ENCODE assay signal across 8 cellular contexts in the genomic region with DNA sequence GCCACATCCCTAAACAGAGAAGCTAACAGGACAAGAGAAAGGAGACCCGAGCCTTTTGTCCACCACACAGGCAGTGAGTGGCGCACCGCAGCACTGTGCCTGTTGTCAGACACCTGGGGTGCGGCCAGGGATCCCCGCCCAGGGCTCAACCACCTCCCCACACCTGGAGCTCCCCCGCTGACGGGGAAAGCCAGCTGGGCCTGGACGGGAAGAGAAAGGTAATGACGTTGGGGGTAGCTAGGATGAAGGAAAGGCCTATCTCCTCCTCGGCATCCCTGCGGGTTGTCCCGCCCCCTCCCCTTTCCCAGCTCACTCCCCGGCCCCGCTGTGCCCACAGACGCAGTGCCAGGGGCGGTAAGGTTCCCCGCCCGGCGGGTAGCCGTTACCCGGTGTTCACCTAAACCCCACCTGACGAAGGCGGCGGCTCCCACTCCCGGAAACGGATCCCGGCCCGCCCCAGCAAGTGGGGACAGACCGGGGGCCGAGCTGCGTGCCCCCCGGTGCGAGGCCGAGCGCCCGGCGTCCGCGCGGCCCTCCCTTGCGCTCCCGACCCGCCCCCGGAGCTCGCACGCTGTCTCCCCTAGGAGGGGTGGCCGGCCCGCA. TPM values are rescaled to one million over a fixed set of nuclear protein-coding genes. Genes with fewer than 3 reads are reported as not detected.
A peak's percentile ranks its signal among the peaks of the same experiment; 100 is the strongest.
DNase-seq lines count a peak whose midpoint lies in the region; ATAC-seq, FAIRE-seq and TF ChIP-seq lines count a peak whose summit lies in the region.

No MANE protein-coding gene starts in this region.

- peaks cover 15% of the 10 kb centered on the region for H3K4me1 ChIP-seq in Karpas-422 (ENCODE audit: low read length)
- peaks cover 11% of the 10 kb centered on the region for H3K4me1 ChIP-seq in endothelial cell of umbilical vein (ENCODE audit: control insufficient read depth, extremely low read depth, insufficient read depth, low read length)
- H3K4me1 ChIP-seq in naive thymus-derived CD4-positive, alpha-beta T cell (ENCODE audit: control insufficient read depth in 2 of 2, insufficient read depth in 2 of 2, low read length in 2 of 2) = peaks cover 18 to 20% of the 10 kb centered on the region in 2 donors
- peaks cover 0 to 23% (median 21%) of the 10 kb centered on the region in 4 donors for H3K4me1 ChIP-seq in tibial artery

- H3K9me3 Mint-ChIP-seq in CD4-positive, alpha-beta T cell = no peaks in the 10 kb centered on the region
- no peaks in the 10 kb centered on the region for H3K9me3 Mint-ChIP-seq in naive thymus-derived CD4-positive, alpha-beta T cell

- no peaks in the 10 kb centered on the region for H4K20me1 ChIP-seq in Karpas-422 (ENCODE audit: insufficient read depth, low read depth, low read length)
- H4K20me1 ChIP-seq in endothelial cell of umbilical vein (replicated peaks; ENCODE audit: control insufficient read depth, extremely low read depth, insufficient read depth, low read length) = no peaks in the 10 kb centered on the region

- peaks cover 63% of the 10 kb centered on the region for H3K36me3 Mint-ChIP-seq in CD4-positive, alpha-beta T cell (ENCODE audit: low read depth)
- peaks cover 0 to 34% (median 19%) of the 10 kb centered on the region in 5 donors for H3K36me3 Mint-ChIP-seq in naive thymus-derived CD4-positive, alpha-beta T cell

- H3K4me1 Mint-ChIP-seq in CD4-positive, alpha-beta T cell (ENCODE audit: low read depth) = peaks cover 36% of the 10 kb centered on the region
- H3K4me1 Mint-ChIP-seq in naive thymus-derived CD4-positive, alpha-beta T cell = peaks cover 24 to 43% (median 35%) of the 10 kb centered on the region in 7 donors

- no peak overlapping the region for H2AFZ ChIP-seq in Karpas-422 (ENCODE audit: low read length)
- H2AFZ ChIP-seq in endothelial cell of umbilical vein (ENCODE audit: low read depth, low read length) = peak overlapping the region; percentile 52

- POLR2A ChIA-PET in CD4-positive, alpha-beta T cell (lab: Charles Lee) = interaction anchor here (0.6 to 3.5 kb wide), 21 partner anchors 9 to 265 kb away, joined by 3 to 38 read pairs (median 4); a partner anchor contains a TSS
- POLR2A ChIA-PET in endothelial cell of umbilical vein (lab: Charles Lee) = interaction anchor here (1.5 to 1.9 kb wide), 2 partner anchors 11 to 38 kb away, joined by 5 to 7 read pairs; a partner anchor contains a TSS
- POLR2A ChIA-PET in naive thymus-derived CD4-positive, alpha-beta T cell (lab: Charles Lee) = interaction anchor here (0.6 to 6.6 kb wide), 18 partner anchors 9 to 267 kb away, joined by 3 to 63 read pairs (median 4); a partner anchor contains a TSS

- no peak for FAIRE-seq in endothelial cell of umbilical vein (lab: Jason Lieb, UNC)

- H3K4me2 ChIP-seq in Karpas-422 (ENCODE audit: low read depth, low read length, poor library complexity, severe bottlenecking) = peak overlapping the region; percentile 84
- peak overlapping the region; percentile 35 for H3K4me2 ChIP-seq in endothelial cell of umbilical vein (ENCODE audit: insufficient read depth, low read length)

- H3K9me1 ChIP-seq in endothelial cell of umbilical vein (replicated peaks; ENCODE audit: control insufficient read depth, extremely low read depth, insufficient read depth, low read length) = no peaks in the 10 kb centered on the region

- H3K36me3 ChIP-seq in Karpas-422 (ENCODE audit: insufficient read depth, low read length) (no peaks in the 10 kb centered on the region), endothelial cell of umbilical vein (ENCODE audit: control insufficient read depth in 2 of 2, extremely low read depth in 1 of 2, insufficient read depth in 2 of 2, low read length in 2 of 2) (peaks cover 16 to 36% of the 10 kb centered on the region in 2 experiments), tibial artery (peaks cover 20 to 37% (median 21%) of the 10 kb centered on the region in 3 donors)
- H3K36me3 ChIP-seq in naive thymus-derived CD4-positive, alpha-beta T cell (ENCODE audit: control insufficient read depth in 2 of 3, insufficient read depth in 3 of 3, low read length in 3 of 3) = peaks cover 8 to 37% (median 28%) of the 10 kb centered on the region in 3 experiments

- dilution Hi-C loops in endothelial cell of umbilical vein (cut with MboI; ENCODE audit: extremely low pct_ligation_motif_present, low sequenced_read_pairs) = no loop called here

- H3K27me3 ChIP-seq in CD4-positive, alpha-beta T cell (ENCODE audit: control insufficient read depth, insufficient read depth, low read length) = no peaks in the 10 kb centered on the region
- no peaks in the 10 kb centered on the region for H3K27me3 ChIP-seq in Karpas-422 (ENCODE audit: low read length)
- H3K27me3 ChIP-seq in endothelial cell of umbilical vein (ENCODE audit: control insufficient read depth in 2 of 2, insufficient read depth in 2 of 2, low read length in 2 of 2) = no peaks in the 10 kb centered on the region
- no peaks in the 10 kb centered on the region for H3K27me3 ChIP-seq in naive thymus-derived CD4-positive, alpha-beta T cell (ENCODE audit: control insufficient read depth in 2 of 2, insufficient read depth in 2 of 2, low read length in 2 of 2)
- no peaks in the 10 kb centered on the region for H3K27me3 ChIP-seq in tibial artery

- H3K27ac ChIP-seq in CD4-positive, alpha-beta T cell (ENCODE audit: low read depth, low read length) = peak overlapping the region; percentile 83
- H3K27ac ChIP-seq in Karpas-422 (ENCODE audit: low read length) (peak overlapping the region; percentile 35; the same call in 1 of the 2 replicates), endothelial cell of umbilical vein (ENCODE audit: insufficient read depth, low read depth, low read length) (peak overlapping the region; percentile 42), tibial artery (peak overlapping the region; percentile 87 to 89)
- peak overlapping the region; percentile 92 for H3K27ac ChIP-seq in naive thymus-derived CD4-positive, alpha-beta T cell (ENCODE audit: low read depth, low read length)

- H3K9me3 ChIP-seq in CD4-positive, alpha-beta T cell (ENCODE audit: control insufficient read depth, low read length) = no peaks in the 10 kb centered on the region
- H3K9me3 ChIP-seq in Karpas-422 (ENCODE audit: low read length) (no peaks in the 10 kb centered on the region), endothelial cell of umbilical vein (replicated peaks; ENCODE audit: control insufficient read depth, insufficient read depth, low read length) (no peaks in the 10 kb centered on the region), tibial artery (no peaks in the 10 kb centered on the region)
- H3K9me3 ChIP-seq in naive thymus-derived CD4-positive, alpha-beta T cell (ENCODE audit: control insufficient read depth in 2 of 3, low read length in 3 of 3) = no peaks in the 10 kb centered on the region

- peak in 8 of 10 experiments; percentile 12 to 52 (median 31) for DNase-seq in CD4-positive, alpha-beta T cell
- DNase-seq in Karpas-422 (peak; percentile 46), endothelial cell of umbilical vein (ENCODE audit: low read depth, low spot score) (no peak), tibial artery (no peak), cerebellum (ENCODE audit: low spot score) (no peak)
- peak; percentile 80 for DNase-seq in activated CD8-positive, alpha-beta memory T cell treated with anti-CD3 and anti-CD28 coated beads for 24 hours
- DNase-seq in naive thymus-derived CD4-positive, alpha-beta T cell = peak in 7 of 9 donors; percentile 27 to 55 (median 34)

- TF ChIP-seq POLR2A in endothelial cell of umbilical vein (IDR thresholded peaks at IDR 0.05; ENCODE audit: low read depth, low read length) = no peak

- peak overlapping the region; percentile 99 for H3K4me3 Mint-ChIP-seq in CD4-positive, alpha-beta T cell
- H3K4me3 Mint-ChIP-seq in naive thymus-derived CD4-positive, alpha-beta T cell = peak overlapping the region; percentile 90 to 99 (median 95)

- intact Hi-C loops in CD4-positive, alpha-beta T cell (cut with DNase I, micrococcal nuclease) = loop anchor here (1.0 to 2.0 kb wide), 3 partner anchors 10 to 38 kb away; a partner anchor contains a TSS
- intact Hi-C loops in endothelial cell of umbilical vein (cut with micrococcal nuclease) (loop anchor here (2.0 to 5.0 kb wide), 3 partner anchors 59 to 140 kb away; a partner anchor contains a TSS), tibial artery (cut with DNase I; ENCODE audit: low total_unique reads) (no loop called here)
- intact Hi-C loops in naive thymus-derived CD4-positive, alpha-beta T cell (cut with micrococcal nuclease) = loop anchor here (2.0 kb wide), 3 partner anchors 64 to 266 kb away; a partner anchor contains a TSS

- peak overlapping the region; percentile 84 for H3K9ac ChIP-seq in Karpas-422 (ENCODE audit: low read length)
- peak overlapping the region; percentile 85 for H3K9ac ChIP-seq in endothelial cell of umbilical vein (replicated peaks; ENCODE audit: extremely low read depth, insufficient read depth, low read length)

- no TSS peak for BruUV-seq in endothelial cell of umbilical vein (replicated peaks; lab: Mats Ljungman, UMichigan)

- H3K79me2 ChIP-seq in Karpas-422 (ENCODE audit: low read length) = peaks cover 25% of the 10 kb centered on the region
- H3K79me2 ChIP-seq in endothelial cell of umbilical vein (ENCODE audit: control insufficient read depth, insufficient read depth, low read length) = peaks cover 19% of the 10 kb centered on the region

- H3K9me2 ChIP-seq in Karpas-422 (replicated peaks; ENCODE audit: insufficient read depth, low read length) = no peaks in the 10 kb centered on the region

- peak; percentile 10 for ATAC-seq in CD4-positive, alpha-beta T cell (ENCODE audit: poor library complexity)
- ATAC-seq in GM21515 (IDR thresholded peaks at IDR 0.05; ENCODE audit: unreplicated experiment) = peak; percentile 13
- peak; percentile 7 for ATAC-seq in naive thymus-derived CD4-positive, alpha-beta T cell

- TF ChIP-seq CTCF in CD4-positive, alpha-beta T cell (IDR thresholded peaks at IDR 0.05) = no peak
- no peak for TF ChIP-seq CTCF in endothelial cell of umbilical vein (IDR thresholded peaks at IDR 0.05; ENCODE audit: extremely low read depth in 1 of 2, insufficient read depth in 1 of 2, low read depth in 1 of 2, low read length in 2 of 2)
- no peak for TF ChIP-seq CTCF in tibial artery (IDR thresholded peaks at IDR 0.05)

- peak overlapping the region; percentile 80 for H3K27ac Mint-ChIP-seq in CD4-positive, alpha-beta T cell
- H3K27ac Mint-ChIP-seq in naive thymus-derived CD4-positive, alpha-beta T cell = peak overlapping the region; percentile 86 to 99 (median 95)

- peak overlapping the region; percentile 82 for H3K4me3 ChIP-seq in Karpas-422 (ENCODE audit: low read length)
- peak overlapping the region; percentile 23 to 72 (median 58) for H3K4me3 ChIP-seq in endothelial cell of umbilical vein (replicated peaks in 1 of 3; ENCODE audit: insufficient read depth in 1 of 3, low read depth in 1 of 3, low read length in 3 of 3)
- peak overlapping the region; percentile 73 for H3K4me3 ChIP-seq in naive thymus-derived CD4-positive, alpha-beta T cell (ENCODE audit: low read length)
- peak overlapping the region; percentile 88 to 99 for H3K4me3 ChIP-seq in tibial artery

- H3K27me3 Mint-ChIP-seq in CD4-positive, alpha-beta T cell = no peaks in the 10 kb centered on the region
- H3K27me3 Mint-ChIP-seq in naive thymus-derived CD4-positive, alpha-beta T cell = no peaks in the 10 kb centered on the region

- CTCF ChIA-PET in CD4-positive, alpha-beta T cell (lab: Charles Lee) = interaction anchor here (0.7 to 2.9 kb wide), 9 partner anchors 9 to 150 kb away, joined by 3 to 22 read pairs (median 3); a partner anchor contains a TSS
- CTCF ChIA-PET in endothelial cell of umbilical vein (lab: Charles Lee) = interaction anchor here (0.8 to 3.5 kb wide), 6 partner anchors 9 to 46 kb away, joined by 3 to 29 read pairs (median 3); a partner anchor contains a TSS
- CTCF ChIA-PET in naive thymus-derived CD4-positive, alpha-beta T cell (lab: Charles Lee) = interaction anchor here (0.6 to 2.0 kb wide), 4 partner anchors 11 to 390 kb away, joined by 3 to 8 read pairs (median 4); a partner anchor contains a TSS

RNA-seq across cellular contexts. Expression of a gene that starts 0.5 kb away (rescaled TPM):
- 10 to 100 TPM; 76.5 to 81.4 TPM for total RNA-seq in CD4-positive, alpha-beta T cell
- 27.3 and 32.5 TPM in 2 replicates for total RNA-seq in Karpas-422 (2014; rRNA removed; shearing (Covaris generic); ENCODE audit: low replicate concordance)
- total RNA-seq in endothelial cell of umbilical vein (286 and 302 TPM in 2 replicates), cerebellum (39.9 TPM)
- 318 and 355 TPM in 2 replicates for polyA plus RNA-seq in endothelial cell of umbilical vein
- polyA plus RNA-seq in endothelial cell of umbilical vein (2011; cell fraction: cytosol; rRNA removed) = 263 and 280 TPM in 2 replicates
- 330 and 348 TPM in 2 replicates for polyA plus RNA-seq in endothelial cell of umbilical vein (2011; cell fraction: nucleus; rRNA removed)
- 217 and 236 TPM in 2 replicates for polyA plus RNA-seq in endothelial cell of umbilical vein (2012)
- polyA minus RNA-seq in endothelial cell of umbilical vein = 356 and 385 TPM in 2 replicates
- polyA minus RNA-seq in endothelial cell of umbilical vein (2011; cell fraction: cytosol; rRNA and poly(A)+ RNA removed) = 50.0 TPM
- polyA minus RNA-seq in endothelial cell of umbilical vein (2011; cell fraction: nucleus; rRNA and poly(A)+ RNA removed) = 97.4 and 134 TPM in 2 replicates
- 100 to 1,000 TPM in 3 of 5 experiments, 10 to 100 TPM in 2; 77.8 to 198 (median 110) TPM for total RNA-seq in naive thymus-derived CD4-positive, alpha-beta T cell
- 10 to 100 TPM; 11.3 to 18.3 TPM for polyA plus RNA-seq in naive thymus-derived CD4-positive, alpha-beta T cell

RNA-seq across cellular contexts. Expression of a gene that starts 11.1 kb away (rescaled TPM):
- total RNA-seq in CD4-positive, alpha-beta T cell = 10 to 100 TPM; 76.4 to 84.3 TPM
- total RNA-seq in Karpas-422 (2014; rRNA removed; shearing (Covaris generic); ENCODE audit: low replicate concordance) = 19.2 and 25.5 TPM in 2 replicates
- 27.0 and 31.0 TPM in 2 replicates for total RNA-seq in endothelial cell of umbilical vein
- 25.4 and 26.4 TPM in 2 replicates for polyA plus RNA-seq in endothelial cell of umbilical vein
- polyA plus RNA-seq in endothelial cell of umbilical vein (2011; cell fraction: cytosol; rRNA removed) = 20.2 and 20.7 TPM in 2 replicates
- polyA plus RNA-seq in endothelial cell of umbilical vein (2011; cell fraction: nucleus; rRNA removed) = 55.8 and 72.8 TPM in 2 replicates
- polyA plus RNA-seq in endothelial cell of umbilical vein (2012) = 31.0 and 34.4 TPM in 2 replicates
- 30.4 and 39.4 TPM in 2 replicates for polyA minus RNA-seq in endothelial cell of umbilical vein
- 10.0 TPM for polyA minus RNA-seq in endothelial cell of umbilical vein (2011; cell fraction: cytosol; rRNA and poly(A)+ RNA removed)
- 28.3 and 30.2 TPM in 2 replicates for polyA minus RNA-seq in endothelial cell of umbilical vein (2011; cell fraction: nucleus; rRNA and poly(A)+ RNA removed)
- total RNA-seq in naive thymus-derived CD4-positive, alpha-beta T cell = 10 to 100 TPM; 39.0 to 73.9 (median 57.1) TPM
- 10 to 100 TPM; 40.3 to 72.1 TPM for polyA plus RNA-seq in naive thymus-derived CD4-positive, alpha-beta T cell
- total RNA-seq in cerebellum = 20.6 TPM

RNA-seq across cellular contexts. Expression of a gene that starts 25.8 kb away (rescaled TPM):
- total RNA-seq in CD4-positive, alpha-beta T cell = 1 to 10 TPM; 5.2 to 6.6 TPM
- 4.7 and 7.4 TPM in 2 replicates for total RNA-seq in Karpas-422 (2014; rRNA removed; shearing (Covaris generic); ENCODE audit: low replicate concordance)
- 19.9 and 21.5 TPM in 2 replicates for total RNA-seq in endothelial cell of umbilical vein
- polyA plus RNA-seq in endothelial cell of umbilical vein = 36.5 and 41.9 TPM in 2 replicates
- polyA plus RNA-seq in endothelial cell of umbilical vein (2011; cell fraction: cytosol; rRNA removed) = 27.4 and 27.8 TPM in 2 replicates
- 58.3 and 71.9 TPM in 2 replicates for polyA plus RNA-seq in endothelial cell of umbilical vein (2011; cell fraction: nucleus; rRNA removed)
- 15.8 and 17.6 TPM in 2 replicates for polyA plus RNA-seq in endothelial cell of umbilical vein (2012)
- 42.3 and 44.5 TPM in 2 replicates for polyA minus RNA-seq in endothelial cell of umbilical vein
- polyA minus RNA-seq in endothelial cell of umbilical vein (2011; cell fraction: cytosol; rRNA and poly(A)+ RNA removed) = 12.2 TPM
- polyA minus RNA-seq in endothelial cell of umbilical vein (2011; cell fraction: nucleus; rRNA and poly(A)+ RNA removed) = 8.3 and 10.9 TPM in 2 replicates
- total RNA-seq in naive thymus-derived CD4-positive, alpha-beta T cell = 10 to 100 TPM in 3 of 5 experiments, 1 to 10 TPM in 2; 7.1 to 20.8 (median 14.6) TPM
- polyA plus RNA-seq in naive thymus-derived CD4-positive, alpha-beta T cell = 10 to 100 TPM; 10.6 to 13.1 TPM
- total RNA-seq in cerebellum = 10.0 TPM

RNA-seq across cellular contexts. Expression of a gene that starts 28.2 kb away (rescaled TPM):
- 1 to 10 TPM; 3.4 to 4.1 TPM for total RNA-seq in CD4-positive, alpha-beta T cell
- 7.5 and 12.7 TPM in 2 replicates for total RNA-seq in Karpas-422 (2014; rRNA removed; shearing (Covaris generic); ENCODE audit: low replicate concordance)
- 13.5 and 16.1 TPM in 2 replicates for total RNA-seq in endothelial cell of umbilical vein
- 23.9 and 24.8 TPM in 2 replicates for polyA plus RNA-seq in endothelial cell of umbilical vein
- 26.5 and 26.8 TPM in 2 replicates for polyA plus RNA-seq in endothelial cell of umbilical vein (2011; cell fraction: cytosol; rRNA removed)
- 32.3 and 32.4 TPM in 2 replicates for polyA plus RNA-seq in endothelial cell of umbilical vein (2011; cell fraction: nucleus; rRNA removed)
- polyA plus RNA-seq in endothelial cell of umbilical vein (2012) = 19.0 and 21.7 TPM in 2 replicates
- 17.8 and 18.6 TPM in 2 replicates for polyA minus RNA-seq in endothelial cell of umbilical vein
- 31.5 TPM for polyA minus RNA-seq in endothelial cell of umbilical vein (2011; cell fraction: cytosol; rRNA and poly(A)+ RNA removed)
- 7.9 and 8.6 TPM in 2 replicates for polyA minus RNA-seq in endothelial cell of umbilical vein (2011; cell fraction: nucleus; rRNA and poly(A)+ RNA removed)
- 10 to 100 TPM in 1 of 5 experiments, 1 to 10 TPM in 4; 6.7 to 25.4 (median 7.7) TPM for total RNA-seq in naive thymus-derived CD4-positive, alpha-beta T cell
- polyA plus RNA-seq in naive thymus-derived CD4-positive, alpha-beta T cell = 10 to 100 TPM; 20.8 to 25.3 TPM
- 4.9 TPM for total RNA-seq in cerebellum

RNA-seq across cellular contexts. Expression of a gene that starts 37.9 kb away (rescaled TPM):
- 100 to 1,000 TPM; 101 to 106 TPM for total RNA-seq in CD4-positive, alpha-beta T cell
- total RNA-seq in Karpas-422 (2014; rRNA removed; shearing (Covaris generic); ENCODE audit: low replicate concordance) = 26.3 and 33.0 TPM in 2 replicates
- total RNA-seq in endothelial cell of umbilical vein (64.2 and 79.3 TPM in 2 replicates), cerebellum (32.8 TPM)
- polyA plus RNA-seq in endothelial cell of umbilical vein = 180 and 224 TPM in 2 replicates
- polyA plus RNA-seq in endothelial cell of umbilical vein (2011; cell fraction: cytosol; rRNA removed) = 149 and 157 TPM in 2 replicates
- 75.4 and 81.5 TPM in 2 replicates for polyA plus RNA-seq in endothelial cell of umbilical vein (2011; cell fraction: nucleus; rRNA removed)
- 136 and 157 TPM in 2 replicates for polyA plus RNA-seq in endothelial cell of umbilical vein (2012)
- polyA minus RNA-seq in endothelial cell of umbilical vein = 108 and 114 TPM in 2 replicates
- 17.2 TPM for polyA minus RNA-seq in endothelial cell of umbilical vein (2011; cell fraction: cytosol; rRNA and poly(A)+ RNA removed)
- polyA minus RNA-seq in endothelial cell of umbilical vein (2011; cell fraction: nucleus; rRNA and poly(A)+ RNA removed) = 22.6 and 23.1 TPM in 2 replicates
- total RNA-seq in naive thymus-derived CD4-positive, alpha-beta T cell = 10 to 100 TPM; 70.7 to 80.3 (median 77.8) TPM
- polyA plus RNA-seq in naive thymus-derived CD4-positive, alpha-beta T cell = 100 to 1,000 TPM in 1 of 2 donors, 10 to 100 TPM in 1; 82.1 to 123 TPM

Comparison
In these comparisons a context has a peak if more than half of its experiments do, and no peak if none do; other contexts are left out.
1. DNase-seq: peak in CD4-positive, alpha-beta T cell (8 of 10), Karpas-422 (single experiment), activated CD8-positive, alpha-beta memory T cell treated with anti-CD3 and anti-CD28 coated beads for 24 hours (single experiment) and naive thymus-derived CD4-positive, alpha-beta T cell (7 of 9); none in endothelial cell of umbilical vein (single experiment), tibial artery (0 of 2) and cerebellum (single experiment).
2. H3K27ac ChIP-seq: peak in every context shown above with its lines; median percentile 92 in naive thymus-derived CD4-positive, alpha-beta T cell; 88 in tibial artery; 83 in CD4-positive, alpha-beta T cell; 42 in endothelial cell of umbilical vein; 35 in Karpas-422.
3. Peak in every context shown above with its lines, with median percentiles within 50 percentile points of each other: ATAC-seq and H3K4me3 ChIP-seq.